1 cellular context compared by ENCODE assay signal in the genomic region with DNA sequence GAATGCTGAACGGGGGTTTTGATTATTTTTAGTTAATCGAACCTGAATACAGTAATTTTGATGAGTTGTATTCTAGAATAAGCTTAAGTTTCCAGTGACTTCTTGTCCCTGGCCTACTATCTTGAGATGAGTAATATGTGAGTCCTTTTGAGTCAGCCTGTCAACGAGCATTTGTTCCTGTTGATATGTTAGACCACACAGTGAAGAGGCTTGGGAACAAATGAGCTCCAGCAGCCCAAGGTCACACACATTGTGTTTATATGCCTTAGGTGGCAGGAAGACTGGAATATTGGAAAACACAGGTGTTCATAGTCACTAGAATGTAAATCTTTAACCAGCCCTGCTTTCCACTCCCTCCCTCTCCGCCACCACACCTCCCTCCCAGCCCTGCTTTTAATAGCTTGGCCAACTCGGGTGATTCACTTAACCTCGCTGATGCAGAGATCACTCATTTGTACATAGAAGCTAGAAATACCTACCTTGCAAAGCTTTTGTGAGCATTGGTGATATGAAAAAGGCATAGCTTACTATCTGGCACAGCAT.
A peak's percentile ranks its signal among the peaks of the same experiment; 100 is the strongest.
TF ChIP-seq lines count a peak whose summit lies in the region.

No MANE protein-coding gene starts in this region.

TF ChIP-seq in HepG2, 621 proteins besides CTCF, POLR2A, EP300 and RAD21 (continued from another document and continues in another):
- TF ChIP-seq ZNF609 (CRISPR knock-in tag; IDR thresholded peaks at IDR 0.05; ENCODE audit: borderline replicate concordance) (peak; percentile 79), PATZ1 (CRISPR knock-in tag; IDR thresholded peaks at IDR 0.05) (peak; percentile 66), ZNF18 (CRISPR knock-in tag; IDR thresholded peaks at IDR 0.05; ENCODE audit: insufficient replicate concordance) (no peak), ZEB1 (IDR thresholded peaks at IDR 0.05; ENCODE audit: insufficient replicate concordance, low read depth) (peak; percentile 89), ZNF644 (CRISPR knock-in tag; IDR thresholded peaks at IDR 0.05; ENCODE audit: low read depth) (peak; percentile 91), ZNF510 (CRISPR knock-in tag; IDR thresholded peaks at IDR 0.05; ENCODE audit: low read depth) (0 out of 2 replicates have a peak, but pooled peaks have one; percentile 62), SIX4 (CRISPR knock-in tag; IDR thresholded peaks at IDR 0.05) (0 out of 2 replicates have a peak, but pooled peaks have one; percentile 49), ZNF451 (CRISPR knock-in tag; IDR thresholded peaks at IDR 0.05) (0 out of 2 replicates have a peak, but pooled peaks have one; percentile 58), SOX6 (IDR thresholded peaks at IDR 0.05) (no peak), SOX6 (CRISPR knock-in tag; IDR thresholded peaks at IDR 0.05) (peak; percentile 98), ZKSCAN5 (CRISPR knock-in tag; IDR thresholded peaks at IDR 0.05) (peak; percentile 89), ZNF574 (CRISPR knock-in tag; IDR thresholded peaks at IDR 0.05) (peak; percentile 67), HDAC2 (CRISPR knock-in tag; IDR thresholded peaks at IDR 0.05) (peak; percentile 82), MED1 (CRISPR knock-in tag; IDR thresholded peaks at IDR 0.05) (peak; percentile 98), ZNF652 (CRISPR knock-in tag; IDR thresholded peaks at IDR 0.05; ENCODE audit: borderline replicate concordance, low read depth) (0 out of 2 replicates have a peak, but pooled peaks have one; percentile 5), ZNF468 (CRISPR knock-in tag; IDR thresholded peaks at IDR 0.05) (no peak), TCF12 (IDR thresholded peaks at IDR 0.05) (no peak), TCF12 (CRISPR knock-in tag; IDR thresholded peaks at IDR 0.05) (peak; percentile 59; the same call in 1 of the 2 replicates), GFI1 (CRISPR knock-in tag; IDR thresholded peaks at IDR 0.05; ENCODE audit: borderline replicate concordance) (peak; percentile 18; the same call in 1 of the 2 replicates), FOXO1 (CRISPR knock-in tag; IDR thresholded peaks at IDR 0.05) (peak; percentile 97), DPF2 (CRISPR knock-in tag; IDR thresholded peaks at IDR 0.05; ENCODE audit: borderline replicate concordance, low read depth) (peak; percentile 64; the same call in 1 of the 2 replicates), CREB1 (IDR thresholded peaks at IDR 0.05) (no peak), CREB1 (CRISPR knock-in tag; IDR thresholded peaks at IDR 0.05) (peak; percentile 71), ZNF432 (CRISPR knock-in tag; IDR thresholded peaks at IDR 0.05; ENCODE audit: borderline replicate concordance) (no peak), POLR2AphosphoS5 (IDR thresholded peaks at IDR 0.05; ENCODE audit: low read depth, low read length) (peak; percentile 51), JUND (CRISPR knock-in tag; IDR thresholded peaks at IDR 0.05) (no peak), MIXL1 (CRISPR knock-in tag; IDR thresholded peaks at IDR 0.05) (peak; percentile 86), KDM6A (CRISPR knock-in tag; IDR thresholded peaks at IDR 0.05; ENCODE audit: low read depth) (peak; percentile 62; the same call in 1 of the 2 replicates), ZNF441 (CRISPR knock-in tag; IDR thresholded peaks at IDR 0.05; ENCODE audit: borderline replicate concordance) (0 out of 2 replicates have a peak, but pooled peaks have one; percentile 45), MIER2 (CRISPR knock-in tag; IDR thresholded peaks at IDR 0.05) (peak; percentile 77), ZBTB3 (CRISPR knock-in tag; IDR thresholded peaks at IDR 0.05; ENCODE audit: borderline replicate concordance, low read depth) (peak; percentile 54; the same call in 1 of the 2 replicates), ZNF280B (CRISPR knock-in tag; IDR thresholded peaks at IDR 0.05; ENCODE audit: borderline replicate concordance) (no peak)
- TF ChIP-seq, protein P1, sequence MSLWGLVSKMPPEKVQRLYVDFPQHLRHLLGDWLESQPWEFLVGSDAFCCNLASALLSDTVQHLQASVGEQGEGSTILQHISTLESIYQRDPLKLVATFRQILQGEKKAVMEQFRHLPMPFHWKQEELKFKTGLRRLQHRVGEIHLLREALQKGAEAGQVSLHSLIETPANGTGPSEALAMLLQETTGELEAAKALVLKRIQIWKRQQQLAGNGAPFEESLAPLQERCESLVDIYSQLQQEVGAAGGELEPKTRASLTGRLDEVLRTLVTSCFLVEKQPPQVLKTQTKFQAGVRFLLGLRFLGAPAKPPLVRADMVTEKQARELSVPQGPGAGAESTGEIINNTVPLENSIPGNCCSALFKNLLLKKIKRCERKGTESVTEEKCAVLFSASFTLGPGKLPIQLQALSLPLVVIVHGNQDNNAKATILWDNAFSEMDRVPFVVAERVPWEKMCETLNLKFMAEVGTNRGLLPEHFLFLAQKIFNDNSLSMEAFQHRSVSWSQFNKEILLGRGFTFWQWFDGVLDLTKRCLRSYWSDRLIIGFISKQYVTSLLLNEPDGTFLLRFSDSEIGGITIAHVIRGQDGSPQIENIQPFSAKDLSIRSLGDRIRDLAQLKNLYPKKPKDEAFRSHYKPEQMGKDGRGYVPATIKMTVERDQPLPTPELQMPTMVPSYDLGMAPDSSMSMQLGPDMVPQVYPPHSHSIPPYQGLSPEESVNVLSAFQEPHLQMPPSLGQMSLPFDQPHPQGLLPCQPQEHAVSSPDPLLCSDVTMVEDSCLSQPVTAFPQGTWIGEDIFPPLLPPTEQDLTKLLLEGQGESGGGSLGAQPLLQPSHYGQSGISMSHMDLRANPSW (CRISPR knock-in tag; IDR thresholded peaks at IDR 0.05; ENCODE audit: borderline replicate concordance), result peak; percentile 67; the same call in 1 of the 2 replicates
- TF ChIP-seq, protein P2, sequence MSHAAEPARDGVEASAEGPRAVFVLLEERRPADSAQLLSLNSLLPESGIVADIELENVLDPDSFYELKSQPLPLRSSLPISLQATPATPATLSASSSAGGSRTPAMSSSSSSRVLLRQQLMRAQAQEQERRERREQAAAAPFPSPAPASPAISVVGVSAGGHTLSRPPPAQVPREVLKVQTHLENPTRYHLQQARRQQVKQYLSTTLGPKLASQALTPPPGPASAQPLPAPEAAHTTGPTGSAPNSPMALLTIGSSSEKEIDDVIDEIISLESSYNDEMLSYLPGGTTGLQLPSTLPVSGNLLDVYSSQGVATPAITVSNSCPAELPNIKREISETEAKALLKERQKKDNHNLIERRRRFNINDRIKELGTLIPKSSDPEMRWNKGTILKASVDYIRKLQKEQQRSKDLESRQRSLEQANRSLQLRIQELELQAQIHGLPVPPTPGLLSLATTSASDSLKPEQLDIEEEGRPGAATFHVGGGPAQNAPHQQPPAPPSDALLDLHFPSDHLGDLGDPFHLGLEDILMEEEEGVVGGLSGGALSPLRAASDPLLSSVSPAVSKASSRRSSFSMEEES (CRISPR knock-in tag; IDR thresholded peaks at IDR 0.05), result peak; percentile 70; the same call in 1 of the 2 replicates
